21 cellular contexts compared by ENCODE assay signal in the genomic region with DNA sequence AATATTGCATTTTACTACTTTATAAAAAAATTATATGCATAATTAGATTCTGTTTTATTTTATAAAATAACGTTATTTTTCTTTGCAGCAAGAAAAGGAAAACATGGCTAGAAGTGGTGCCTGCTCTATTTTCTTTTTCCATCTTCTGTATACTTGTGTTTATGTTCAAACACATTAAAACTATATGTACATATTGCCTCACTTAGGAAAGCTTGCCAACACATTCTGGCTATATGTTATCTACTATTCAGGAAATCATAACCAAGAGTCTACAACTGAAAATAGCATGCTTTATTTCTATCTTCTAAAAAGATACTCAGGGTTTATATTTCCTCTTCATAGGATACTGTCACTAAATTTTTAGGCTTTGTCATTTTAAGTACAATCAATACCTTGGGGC.
"Had no signal": no experiment of that assay in that cellular context is flagged by ENCODE, and none has a peak within 500 bp of the region (broad histone marks: within the 10 kb centered on the region; RNA-seq: fewer than 3 reads in every experiment).

No MANE protein-coding gene starts in this region.

- DNase-seq: cortex of kidney; effector memory CD8-positive, alpha-beta T cell; erythroblast; esophagus squamous epithelium; foreskin melanocyte; glutamatergic neuron; heart right ventricle; hippocampal formation; immature natural killer cell; islet precursor cell; left ventricle myocardium superior; lower lobe of right lung; naive thymus-derived CD8-positive, alpha-beta T cell; occipital lobe; pancreas; right lobe of liver; small intestine; stimulated activated CD4-positive, alpha-beta T cell treated with anti-CD3 and anti-CD28 coated beads, Interleukin-15, amount 100 ng/mL, for 24 hours; stimulated activated CD4-positive, alpha-beta T cell treated with anti-CD3 and anti-CD28 coated beads, Interleukin-2, amount 100 ng/mL, for 48 hours; stimulated activated naive B cell treated with anti-CD40 and anti-IgM and Interleukin-4, amounts not matched to agents 10 μg/mL and 1 μg/mL and 100 μg/mL, for 72 hours; upper lobe of left lung had no signal
